In genomic region chr4:113512880-113513279, GRCh38 we compare ENCODE assay signal across 35 cellular contexts.
DNase-seq lines count a peak whose midpoint lies in the region; ATAC-seq, FAIRE-seq and TF ChIP-seq lines count a peak whose summit lies in the region.
"Had no signal": no experiment of that assay in that cellular context is flagged by ENCODE, and none has a peak within 500 bp of the region (broad histone marks: within the 10 kb centered on the region; RNA-seq: fewer than 3 reads in every experiment).

No MANE protein-coding gene starts in this region.

- H3K79me1 ChIP-seq in mesenchymal stem cell (replicated peaks; ENCODE audit: low read length, poor library complexity, severe bottlenecking), result peaks cover 7% of the 10 kb centered on the region

- peaks cover 65% of the 10 kb centered on the region for H3K36me3 ChIP-seq in left ventricle myocardium inferior
- H3K36me3 ChIP-seq in kidney (ENCODE audit: control insufficient read depth in 1 of 2, insufficient read depth in 2 of 2, low read length in 2 of 2), result peaks cover 5 to 10% of the 10 kb centered on the region in 2 donors
- H3K36me3 ChIP-seq in mesenchymal stem cell (ENCODE audit: control insufficient read depth in 1 of 2, insufficient read depth in 2 of 2, low read depth in 1 of 2, low read length in 2 of 2), result peaks cover 10 to 98% of the 10 kb centered on the region in 2 experiments
- H3K36me3 ChIP-seq in spleen, result peaks cover 0 to 92% (median 25%) of the 10 kb centered on the region in 6 donors

- H2BK120ac ChIP-seq in mesenchymal stem cell (ENCODE audit: low read depth, low read length), result no peak overlapping the region

- H3K9ac ChIP-seq in kidney (ENCODE audit: low read length in 2 of 2), result no peak overlapping the region
- H3K9ac ChIP-seq in mesenchymal stem cell (ENCODE audit: low read length), result no peak overlapping the region
- H3K9ac ChIP-seq: BLaER1; BLaER1 treated with 17β-estradiol and CSF1 and Interleukin-3, amounts not matched to agents 10 nM and 100 nM had no signal

- peak overlapping the region; percentile 75 for H4K91ac ChIP-seq in mesenchymal stem cell (ENCODE audit: low read length)

- H3K14ac ChIP-seq in mesenchymal stem cell (ENCODE audit: low read length in 2 of 2), result no peak overlapping the region

- H3K23ac ChIP-seq in mesenchymal stem cell (ENCODE audit: low read length in 2 of 2), result no peak overlapping the region

- no peak overlapping the region for H2AFZ ChIP-seq in mesenchymal stem cell (ENCODE audit: low read depth, low read length)

- WGBS in mesenchymal stem cell, result 98% methylated on average over 5 of the region's 6 CpGs
- WGBS in spleen, 5 donors, result 96 to 99% (median 98%) methylated on average over 6 of the region's 6 CpGs

- H3K27ac ChIP-seq in left ventricle myocardium inferior (replicated peaks) (peak overlapping the region; percentile 43), kidney (ENCODE audit: low read depth in 2 of 2, low read length in 2 of 2) (no peak overlapping the region), mesenchymal stem cell (ENCODE audit: low read length, poor library complexity, severe bottlenecking) (no peak overlapping the region), spleen (no peak overlapping the region)
- H3K27ac ChIP-seq: 22Rv1; A549; BLaER1; BLaER1 treated with 17β-estradiol and CSF1 and Interleukin-3, amounts not matched to agents 10 nM and 100 nM; C4-2B had no signal

- intact Hi-C loops in left ventricle myocardium inferior (cut with micrococcal nuclease), result no loop called here
- intact Hi-C loops in Right ventricle myocardium superior (cut with DNase I), result no loop called here
- intact Hi-C loops in kidney (cut with DNase I), result no loop called here
- intact Hi-C loops in posterior vena cava (cut with DNase I), result no loop called here
- intact Hi-C loops in spleen (cut with DNase I; ENCODE audit: low total_unique reads), result no loop called here

- no peak for DNase-seq in left ventricle myocardium inferior
- no peak for DNase-seq in Right ventricle myocardium superior
- peak; percentile 26 for DNase-seq in kidney
- DNase-seq in mesenchymal stem cell, result no peak
- peak; percentile 74 for DNase-seq in posterior vena cava (ENCODE audit: low spot score)
- DNase-seq in NCI-H524 treated with DMSO at 0.1 percent for 48 hours (lab: John Stamatoyannopoulos, UW), result no peak
- DNase-seq in RKO (ENCODE audit: low spot score), result no peak
- DNase-seq in spleen, result no peak
- DNase-seq: 8988T; ACHN; AML-193; BE2C; C1 segment of cervical spinal cord; Caco-2; Calu3; CD4-positive, alpha-beta memory T cell; CD4-positive, alpha-beta T cell; CD4-positive, CD25-positive, alpha-beta regulatory T cell; CD8-positive, alpha-beta memory T cell; CD8-positive, alpha-beta T cell; COR-L47; DMS 273 treated with DMSO at 0.1 percent for 48 hours; DMS153; DMS53; DMS79; DMS79 treated with DMSO at 0.1 percent for 48 hours; DND-41; EL had no signal

- H2BK5ac ChIP-seq in mesenchymal stem cell (ENCODE audit: low read depth, low read length, poor library complexity, severe bottlenecking), result no peak overlapping the region

- H3K4me3 ChIP-seq in left ventricle myocardium inferior (no peak overlapping the region), kidney (ENCODE audit: low read length in 2 of 2) (no peak overlapping the region), mesenchymal stem cell (ENCODE audit: insufficient read depth in 1 of 2, low read depth in 1 of 2, low read length in 2 of 2) (no peak overlapping the region), spleen (no peak overlapping the region)
- H3K4me3 ChIP-seq: A549; BLaER1; BLaER1 treated with 17β-estradiol and CSF1 and Interleukin-3, amounts not matched to agents 10 nM and 100 nM had no signal

- no peaks in the 10 kb centered on the region for H3K27me3 ChIP-seq in left ventricle myocardium inferior (ENCODE audit: low read depth)
- no peaks in the 10 kb centered on the region for H3K27me3 ChIP-seq in mesenchymal stem cell (ENCODE audit: control insufficient read depth in 1 of 2, insufficient read depth in 1 of 2, low read length in 2 of 2)
- no peaks in the 10 kb centered on the region for H3K27me3 ChIP-seq in spleen (replicated peaks in 1 of 7)
- H3K27me3 ChIP-seq: BE2C; BLaER1; BLaER1 treated with 17β-estradiol and CSF1 and Interleukin-3, amounts not matched to agents 10 nM and 100 nM had no signal

- H3K18ac ChIP-seq in mesenchymal stem cell (ENCODE audit: low read depth in 1 of 2, low read length in 2 of 2), result no peak overlapping the region

- H3K4ac ChIP-seq in mesenchymal stem cell (ENCODE audit: low read depth in 1 of 2, low read length in 2 of 2), result no peak overlapping the region

- TF ChIP-seq CTCF in left ventricle myocardium inferior (IDR thresholded peaks at IDR 0.05; ENCODE audit: borderline replicate concordance) (no peak), kidney (IDR thresholded peaks at IDR 0.05; ENCODE audit: borderline replicate concordance, extremely low read depth, insufficient read depth) (no peak), spleen (IDR thresholded peaks at IDR 0.05 in 8 of 11, conservative IDR thresholded peaks at IDR 0.05 in 3 of 11) (no peak)

- no peak for ATAC-seq in Right ventricle myocardium superior (ENCODE audit: poor library complexity)
- ATAC-seq: A549; CD8-positive, alpha-beta T cell had no signal

- TF ChIP-seq POLR2A in spleen (IDR thresholded peaks at IDR 0.05), result no peak

- peaks cover 14% of the 10 kb centered on the region for H3K4me1 ChIP-seq in left ventricle myocardium inferior
- H3K4me1 ChIP-seq in kidney (ENCODE audit: control insufficient read depth in 1 of 2, insufficient read depth in 1 of 2, low read depth in 1 of 2, low read length in 2 of 2), result no peaks in the 10 kb centered on the region
- no peaks in the 10 kb centered on the region for H3K4me1 ChIP-seq in mesenchymal stem cell (ENCODE audit: control insufficient read depth, insufficient read depth, low read depth, low read length)
- H3K4me1 ChIP-seq in spleen, result no peaks in the 10 kb centered on the region
- H3K4me1 ChIP-seq: A549; BE2C; BLaER1; BLaER1 treated with 17β-estradiol and CSF1 and Interleukin-3, amounts not matched to agents 10 nM and 100 nM; Caco-2 had no signal

- H2BK12ac ChIP-seq in mesenchymal stem cell (ENCODE audit: low read length in 2 of 2), result no peak overlapping the region

- no peak for FAIRE-seq in kidney (lab: Jason Lieb, UNC)
- FAIRE-seq: A204.1, A549, D721Med had no signal

- H2AK5ac ChIP-seq in mesenchymal stem cell (ENCODE audit: low read length, severe bottlenecking), result no peak overlapping the region

- no peak overlapping the region for H2BK15ac ChIP-seq in mesenchymal stem cell (ENCODE audit: low read depth, poor library complexity, severe bottlenecking)

- no peaks in the 10 kb centered on the region for H3K9me3 ChIP-seq in left ventricle myocardium inferior (replicated peaks)
- no peaks in the 10 kb centered on the region for H3K9me3 ChIP-seq in kidney (ENCODE audit: control insufficient read depth in 1 of 2, low read length in 2 of 2)
- no peaks in the 10 kb centered on the region for H3K9me3 ChIP-seq in mesenchymal stem cell (ENCODE audit: control insufficient read depth, low read length)
- no peaks in the 10 kb centered on the region for H3K9me3 ChIP-seq in spleen
- H3K9me3 ChIP-seq: A549; BE2C; BLaER1; BLaER1 treated with 17β-estradiol and CSF1 and Interleukin-3, amounts not matched to agents 10 nM and 100 nM; Caco-2 had no signal

- H3K4me2 ChIP-seq in mesenchymal stem cell (ENCODE audit: low read length, poor library complexity, severe bottlenecking), result no peak overlapping the region
- H3K4me2 ChIP-seq: A549; BLaER1; BLaER1 treated with 17β-estradiol and CSF1 and Interleukin-3, amounts not matched to agents 10 nM and 100 nM had no signal

- no peak overlapping the region for H4K8ac ChIP-seq in mesenchymal stem cell (ENCODE audit: low read length)

Comparison
In these comparisons a context has a peak if more than half of its experiments do, and no peak if none do; other contexts are left out.
1. DNase-seq: peak in kidney (single experiment) and posterior vena cava (single experiment); none in left ventricle myocardium inferior (single experiment), Right ventricle myocardium superior (single experiment), mesenchymal stem cell (single experiment), NCI-H524 treated with DMSO at 0.1 percent for 48 hours (single experiment), RKO (single experiment) and spleen (single experiment).